In genomic region chrX:147890766-147891165, GRCh38 we compare ENCODE assay signal across 22 cellular contexts.
"Had no signal": no experiment of that assay in that cellular context is flagged by ENCODE, and none has a peak within 500 bp of the region (broad histone marks: within the 10 kb centered on the region; RNA-seq: fewer than 3 reads in every experiment).

No MANE protein-coding gene starts in this region.

- H3K27ac ChIP-seq: colonic mucosa, dorsolateral prefrontal cortex, heart right ventricle, left lung, psoas muscle, sigmoid colon, stomach, thoracic aorta, transverse colon had no signal

- H3K4me1 ChIP-seq: colonic mucosa, heart right ventricle, left lung, psoas muscle, sigmoid colon, stomach, transverse colon had no signal

- H3K9me3 ChIP-seq: colonic mucosa, left lung, psoas muscle, sigmoid colon, thoracic aorta, transverse colon had no signal

- H3K4me1 Mint-ChIP-seq: naive B cell had no signal

- H3K27me3 ChIP-seq: colonic mucosa, left lung, sigmoid colon, stomach, transverse colon had no signal

- H3K4me3 Mint-ChIP-seq: naive B cell, nephron had no signal

- H3K4me3 ChIP-seq: colonic mucosa, dorsolateral prefrontal cortex, heart right ventricle, left lung, lung, psoas muscle, sigmoid colon, stomach, thoracic aorta, transverse colon had no signal

- H3K27ac Mint-ChIP-seq: naive B cell, nephron had no signal

- DNase-seq: cerebellar nuclear complex; colonic mucosa; dorsolateral prefrontal cortex; effector CD8-positive, alpha-beta T cell; heart right ventricle; hypothalamus; kidney glomerular epithelial cell; left lung; mesenchymal stem cell; midbrain; naive B cell; psoas muscle; sigmoid colon; small intestine; stimulated activated CD4-positive, alpha-beta T cell treated with anti-CD3 and anti-CD28 coated beads, Interleukin-12 subunit alpha, Interleukin-12 subunit beta, amount 100 ng/mL, for 4 hours; stimulated activated naive CD4-positive, alpha-beta T cell; stomach; substantia nigra; transverse colon had no signal

- ATAC-seq: heart right ventricle, left lung, psoas muscle had no signal

- H3K36me3 Mint-ChIP-seq: naive B cell had no signal

- H3K36me3 ChIP-seq: colonic mucosa, heart right ventricle, left lung, sigmoid colon, stomach, thoracic aorta, transverse colon had no signal
